1 cellular context compared by ENCODE assay signal in the genomic region with DNA sequence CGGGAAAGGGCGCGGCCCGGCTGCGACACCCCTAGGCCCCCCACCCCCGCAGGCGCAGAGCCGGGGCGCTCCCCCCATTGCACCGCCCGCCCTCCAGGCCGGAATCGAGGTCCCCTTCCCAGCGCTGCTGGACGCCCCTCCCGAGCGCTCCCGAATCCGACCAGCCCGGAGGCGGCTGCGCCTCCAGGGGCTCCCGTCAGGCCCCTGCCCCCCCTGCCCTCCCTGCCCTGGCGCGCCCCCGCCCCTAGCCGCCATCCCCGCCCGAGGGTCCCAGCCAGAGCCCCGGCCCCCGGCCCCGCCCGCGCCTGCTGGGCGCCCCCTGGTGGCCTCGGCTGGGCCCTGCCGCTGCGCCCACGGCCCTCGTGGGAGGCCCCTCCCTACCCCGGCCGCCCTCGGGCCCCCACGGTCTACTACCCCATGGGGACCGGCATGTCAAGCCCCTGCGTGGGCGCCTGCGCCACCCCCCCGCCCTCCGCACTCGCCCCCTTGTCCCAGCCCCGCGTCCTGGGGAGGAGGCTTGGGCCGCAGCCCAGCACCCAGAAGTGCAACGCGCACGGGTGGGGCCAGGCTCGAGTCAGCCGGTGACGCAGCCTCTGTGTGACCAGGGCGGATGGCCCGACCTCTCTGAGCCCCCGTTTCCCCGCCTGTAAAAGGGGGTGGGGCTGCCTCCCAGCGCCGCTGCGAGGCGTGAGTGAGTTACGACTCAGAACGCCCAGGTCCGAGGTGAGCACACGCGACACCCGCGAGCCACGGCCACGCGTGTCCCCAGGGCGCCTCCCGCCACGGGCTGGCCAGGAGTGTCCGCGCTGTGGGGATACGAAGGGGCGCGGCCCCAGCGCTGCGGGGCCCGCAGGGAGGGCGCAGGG.
TF ChIP-seq lines count a peak whose summit lies in the region.

No MANE protein-coding gene starts in this region.

TF ChIP-seq in HEK293, 187 proteins besides CTCF, POLR2A, EP300 and RAD21 (continued from another document and continues in another):
- TF ChIP-seq, protein P1, sequence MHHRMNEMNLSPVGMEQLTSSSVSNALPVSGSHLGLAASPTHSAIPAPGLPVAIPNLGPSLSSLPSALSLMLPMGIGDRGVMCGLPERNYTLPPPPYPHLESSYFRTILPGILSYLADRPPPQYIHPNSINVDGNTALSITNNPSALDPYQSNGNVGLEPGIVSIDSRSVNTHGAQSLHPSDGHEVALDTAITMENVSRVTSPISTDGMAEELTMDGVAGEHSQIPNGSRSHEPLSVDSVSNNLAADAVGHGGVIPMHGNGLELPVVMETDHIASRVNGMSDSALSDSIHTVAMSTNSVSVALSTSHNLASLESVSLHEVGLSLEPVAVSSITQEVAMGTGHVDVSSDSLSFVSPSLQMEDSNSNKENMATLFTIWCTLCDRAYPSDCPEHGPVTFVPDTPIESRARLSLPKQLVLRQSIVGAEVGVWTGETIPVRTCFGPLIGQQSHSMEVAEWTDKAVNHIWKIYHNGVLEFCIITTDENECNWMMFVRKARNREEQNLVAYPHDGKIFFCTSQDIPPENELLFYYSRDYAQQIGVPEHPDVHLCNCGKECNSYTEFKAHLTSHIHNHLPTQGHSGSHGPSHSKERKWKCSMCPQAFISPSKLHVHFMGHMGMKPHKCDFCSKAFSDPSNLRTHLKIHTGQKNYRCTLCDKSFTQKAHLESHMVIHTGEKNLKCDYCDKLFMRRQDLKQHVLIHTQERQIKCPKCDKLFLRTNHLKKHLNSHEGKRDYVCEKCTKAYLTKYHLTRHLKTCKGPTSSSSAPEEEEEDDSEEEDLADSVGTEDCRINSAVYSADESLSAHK (tag by site-specific recombination; IDR thresholded peaks at IDR 0.05), result no peak
- TF ChIP-seq ZSCAN4 (tag by site-specific recombination; IDR thresholded peaks at IDR 0.05) (no peak), ZXDB (tag by site-specific recombination; IDR thresholded peaks at IDR 0.05) (peak; percentile 80), KLF8 (tag by site-specific recombination; IDR thresholded peaks at IDR 0.05) (peak; percentile 72; the same call in 1 of the 2 replicates), ZNF341 (tag by site-specific recombination; IDR thresholded peaks at IDR 0.05; ENCODE audit: low read depth) (no peak), ZFP69B (tag by site-specific recombination; IDR thresholded peaks at IDR 0.05) (peak; percentile 71), WT1 (tag by site-specific recombination; IDR thresholded peaks at IDR 0.05) (no peak), ZNF394 (tag by site-specific recombination; IDR thresholded peaks at IDR 0.05; ENCODE audit: borderline replicate concordance) (no peak), KLF16 (tag by site-specific recombination; IDR thresholded peaks at IDR 0.05) (0 out of 2 replicates have a peak, but pooled peaks have one; percentile 29), SCRT1 (tag by site-specific recombination; IDR thresholded peaks at IDR 0.05; ENCODE audit: borderline replicate concordance) (no peak), KLF7 (tag by site-specific recombination; IDR thresholded peaks at IDR 0.05; ENCODE audit: borderline replicate concordance) (peak; percentile 51; the same call in 1 of the 2 replicates), ZNF623 (tag by site-specific recombination; IDR thresholded peaks at IDR 0.05) (no peak), ZNF423 (tag by site-specific recombination; IDR thresholded peaks at IDR 0.05) (no peak), ZNF112 (tag by site-specific recombination; IDR thresholded peaks at IDR 0.05) (no peak), ZNF19 (tag by site-specific recombination; IDR thresholded peaks at IDR 0.05; ENCODE audit: low read depth) (no peak), ZNF391 (tag by site-specific recombination; IDR thresholded peaks at IDR 0.05; ENCODE audit: borderline replicate concordance, low read depth) (no peak), KLF10 (tag by site-specific recombination; IDR thresholded peaks at IDR 0.05) (no peak), ZNF639 (tag by site-specific recombination; IDR thresholded peaks at IDR 0.05) (no peak), EGR2 (tag by site-specific recombination; IDR thresholded peaks at IDR 0.05; ENCODE audit: low read depth) (peak; percentile 70), SP2 (tag by site-specific recombination; IDR thresholded peaks at IDR 0.05) (peak; percentile 81), ZNF624 (tag by site-specific recombination; IDR thresholded peaks at IDR 0.05) (no peak), ZFP41 (tag by site-specific recombination; IDR thresholded peaks at IDR 0.05; ENCODE audit: borderline replicate concordance) (no peak), ZNF521 (tag by site-specific recombination; IDR thresholded peaks at IDR 0.05) (no peak), ZNF529 (tag by site-specific recombination; IDR thresholded peaks at IDR 0.05; ENCODE audit: insufficient replicate concordance) (no peak)
- TF ChIP-seq, protein P2, sequence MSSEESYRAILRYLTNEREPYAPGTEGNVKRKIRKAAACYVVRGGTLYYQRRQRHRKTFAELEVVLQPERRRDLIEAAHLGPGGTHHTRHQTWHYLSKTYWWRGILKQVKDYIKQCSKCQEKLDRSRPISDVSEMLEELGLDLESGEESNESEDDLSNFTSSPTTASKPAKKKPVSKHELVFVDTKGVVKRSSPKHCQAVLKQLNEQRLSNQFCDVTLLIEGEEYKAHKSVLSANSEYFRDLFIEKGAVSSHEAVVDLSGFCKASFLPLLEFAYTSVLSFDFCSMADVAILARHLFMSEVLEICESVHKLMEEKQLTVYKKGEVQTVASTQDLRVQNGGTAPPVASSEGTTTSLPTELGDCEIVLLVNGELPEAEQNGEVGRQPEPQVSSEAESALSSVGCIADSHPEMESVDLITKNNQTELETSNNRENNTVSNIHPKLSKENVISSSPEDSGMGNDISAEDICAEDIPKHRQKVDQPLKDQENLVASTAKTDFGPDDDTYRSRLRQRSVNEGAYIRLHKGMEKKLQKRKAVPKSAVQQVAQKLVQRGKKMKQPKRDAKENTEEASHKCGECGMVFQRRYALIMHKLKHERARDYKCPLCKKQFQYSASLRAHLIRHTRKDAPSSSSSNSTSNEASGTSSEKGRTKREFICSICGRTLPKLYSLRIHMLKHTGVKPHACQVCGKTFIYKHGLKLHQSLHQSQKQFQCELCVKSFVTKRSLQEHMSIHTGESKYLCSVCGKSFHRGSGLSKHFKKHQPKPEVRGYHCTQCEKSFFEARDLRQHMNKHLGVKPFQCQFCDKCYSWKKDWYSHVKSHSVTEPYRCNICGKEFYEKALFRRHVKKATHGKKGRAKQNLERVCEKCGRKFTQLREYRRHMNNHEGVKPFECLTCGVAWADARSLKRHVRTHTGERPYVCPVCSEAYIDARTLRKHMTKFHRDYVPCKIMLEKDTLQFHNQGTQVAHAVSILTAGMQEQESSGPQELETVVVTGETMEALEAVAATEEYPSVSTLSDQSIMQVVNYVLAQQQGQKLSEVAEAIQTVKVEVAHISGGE (tag by site-specific recombination; conservative IDR thresholded peaks at IDR 0.05; ENCODE audit: low read depth), result no peak
- TF ChIP-seq, protein P3, sequence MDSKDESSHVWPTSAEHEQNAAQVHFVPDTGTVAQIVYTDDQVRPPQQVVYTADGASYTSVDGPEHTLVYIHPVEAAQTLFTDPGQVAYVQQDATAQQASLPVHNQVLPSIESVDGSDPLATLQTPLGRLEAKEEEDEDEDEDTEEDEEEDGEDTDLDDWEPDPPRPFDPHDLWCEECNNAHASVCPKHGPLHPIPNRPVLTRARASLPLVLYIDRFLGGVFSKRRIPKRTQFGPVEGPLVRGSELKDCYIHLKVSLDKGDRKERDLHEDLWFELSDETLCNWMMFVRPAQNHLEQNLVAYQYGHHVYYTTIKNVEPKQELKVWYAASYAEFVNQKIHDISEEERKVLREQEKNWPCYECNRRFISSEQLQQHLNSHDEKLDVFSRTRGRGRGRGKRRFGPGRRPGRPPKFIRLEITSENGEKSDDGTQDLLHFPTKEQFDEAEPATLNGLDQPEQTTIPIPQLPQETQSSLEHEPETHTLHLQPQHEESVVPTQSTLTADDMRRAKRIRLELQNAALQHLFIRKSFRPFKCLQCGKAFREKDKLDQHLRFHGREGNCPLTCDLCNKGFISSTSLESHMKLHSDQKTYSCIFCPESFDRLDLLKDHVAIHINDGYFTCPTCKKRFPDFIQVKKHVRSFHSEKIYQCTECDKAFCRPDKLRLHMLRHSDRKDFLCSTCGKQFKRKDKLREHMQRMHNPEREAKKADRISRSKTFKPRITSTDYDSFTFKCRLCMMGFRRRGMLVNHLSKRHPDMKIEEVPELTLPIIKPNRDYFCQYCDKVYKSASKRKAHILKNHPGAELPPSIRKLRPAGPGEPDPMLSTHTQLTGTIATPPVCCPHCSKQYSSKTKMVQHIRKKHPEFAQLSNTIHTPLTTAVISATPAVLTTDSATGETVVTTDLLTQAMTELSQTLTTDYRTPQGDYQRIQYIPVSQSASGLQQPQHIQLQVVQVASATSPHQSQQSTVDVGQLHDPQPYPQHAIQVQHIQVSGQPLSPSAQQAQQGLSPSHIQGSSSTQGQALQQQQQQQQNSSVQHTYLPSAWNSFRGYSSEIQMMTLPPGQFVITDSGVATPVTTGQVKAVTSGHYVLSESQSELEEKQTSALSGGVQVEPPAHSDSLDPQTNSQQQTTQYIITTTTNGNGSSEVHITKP (tag by site-specific recombination; IDR thresholded peaks at IDR 0.05), result no peak
- TF ChIP-seq, protein P4, sequence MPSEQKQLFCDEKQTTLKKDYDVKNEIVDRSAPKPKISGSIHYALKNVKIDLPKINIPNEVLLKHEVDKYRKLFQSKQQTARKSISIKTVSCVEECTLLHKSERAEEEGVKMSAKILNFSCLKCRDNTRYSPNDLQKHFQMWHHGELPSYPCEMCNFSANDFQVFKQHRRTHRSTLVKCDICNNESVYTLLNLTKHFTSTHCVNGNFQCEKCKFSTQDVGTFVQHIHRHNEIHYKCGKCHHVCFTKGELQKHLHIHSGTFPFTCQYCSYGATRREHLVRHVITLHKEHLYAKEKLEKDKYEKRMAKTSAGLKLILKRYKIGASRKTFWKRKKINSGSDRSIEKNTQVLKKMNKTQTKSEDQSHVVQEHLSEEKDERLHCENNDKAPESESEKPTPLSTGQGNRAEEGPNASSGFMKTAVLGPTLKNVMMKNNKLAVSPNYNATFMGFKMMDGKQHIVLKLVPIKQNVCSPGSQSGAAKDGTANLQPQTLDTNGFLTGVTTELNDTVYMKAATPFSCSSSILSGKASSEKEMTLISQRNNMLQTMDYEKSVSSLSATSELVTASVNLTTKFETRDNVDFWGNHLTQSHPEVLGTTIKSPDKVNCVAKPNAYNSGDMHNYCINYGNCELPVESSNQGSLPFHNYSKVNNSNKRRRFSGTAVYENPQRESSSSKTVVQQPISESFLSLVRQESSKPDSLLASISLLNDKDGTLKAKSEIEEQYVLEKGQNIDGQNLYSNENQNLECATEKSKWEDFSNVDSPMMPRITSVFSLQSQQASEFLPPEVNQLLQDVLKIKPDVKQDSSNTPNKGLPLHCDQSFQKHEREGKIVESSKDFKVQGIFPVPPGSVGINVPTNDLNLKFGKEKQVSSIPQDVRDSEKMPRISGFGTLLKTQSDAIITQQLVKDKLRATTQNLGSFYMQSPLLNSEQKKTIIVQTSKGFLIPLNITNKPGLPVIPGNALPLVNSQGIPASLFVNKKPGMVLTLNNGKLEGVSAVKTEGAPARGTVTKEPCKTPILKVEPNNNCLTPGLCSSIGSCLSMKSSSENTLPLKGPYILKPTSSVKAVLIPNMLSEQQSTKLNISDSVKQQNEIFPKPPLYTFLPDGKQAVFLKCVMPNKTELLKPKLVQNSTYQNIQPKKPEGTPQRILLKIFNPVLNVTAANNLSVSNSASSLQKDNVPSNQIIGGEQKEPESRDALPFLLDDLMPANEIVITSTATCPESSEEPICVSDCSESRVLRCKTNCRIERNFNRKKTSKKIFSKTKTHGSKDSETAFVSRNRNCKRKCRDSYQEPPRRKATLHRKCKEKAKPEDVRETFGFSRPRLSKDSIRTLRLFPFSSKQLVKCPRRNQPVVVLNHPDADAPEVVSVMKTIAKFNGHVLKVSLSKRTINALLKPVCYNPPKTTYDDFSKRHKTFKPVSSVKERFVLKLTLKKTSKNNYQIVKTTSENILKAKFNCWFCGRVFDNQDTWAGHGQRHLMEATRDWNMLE (tag by site-specific recombination; conservative IDR thresholded peaks at IDR 0.05; ENCODE audit: low read depth), result no peak
- TF ChIP-seq, protein P5, sequence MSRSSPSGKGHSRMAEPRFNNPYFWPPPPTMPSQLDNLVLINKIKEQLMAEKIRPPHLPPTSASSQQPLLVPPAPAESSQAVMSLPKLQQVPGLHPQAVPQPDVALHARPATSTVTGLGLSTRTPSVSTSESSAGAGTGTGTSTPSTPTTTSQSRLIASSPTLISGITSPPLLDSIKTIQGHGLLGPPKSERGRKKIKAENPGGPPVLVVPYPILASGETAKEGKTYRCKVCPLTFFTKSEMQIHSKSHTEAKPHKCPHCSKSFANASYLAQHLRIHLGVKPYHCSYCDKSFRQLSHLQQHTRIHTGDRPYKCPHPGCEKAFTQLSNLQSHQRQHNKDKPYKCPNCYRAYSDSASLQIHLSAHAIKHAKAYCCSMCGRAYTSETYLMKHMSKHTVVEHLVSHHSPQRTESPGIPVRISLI (tag by site-specific recombination; IDR thresholded peaks at IDR 0.05), result no peak
- TF ChIP-seq, protein P6, sequence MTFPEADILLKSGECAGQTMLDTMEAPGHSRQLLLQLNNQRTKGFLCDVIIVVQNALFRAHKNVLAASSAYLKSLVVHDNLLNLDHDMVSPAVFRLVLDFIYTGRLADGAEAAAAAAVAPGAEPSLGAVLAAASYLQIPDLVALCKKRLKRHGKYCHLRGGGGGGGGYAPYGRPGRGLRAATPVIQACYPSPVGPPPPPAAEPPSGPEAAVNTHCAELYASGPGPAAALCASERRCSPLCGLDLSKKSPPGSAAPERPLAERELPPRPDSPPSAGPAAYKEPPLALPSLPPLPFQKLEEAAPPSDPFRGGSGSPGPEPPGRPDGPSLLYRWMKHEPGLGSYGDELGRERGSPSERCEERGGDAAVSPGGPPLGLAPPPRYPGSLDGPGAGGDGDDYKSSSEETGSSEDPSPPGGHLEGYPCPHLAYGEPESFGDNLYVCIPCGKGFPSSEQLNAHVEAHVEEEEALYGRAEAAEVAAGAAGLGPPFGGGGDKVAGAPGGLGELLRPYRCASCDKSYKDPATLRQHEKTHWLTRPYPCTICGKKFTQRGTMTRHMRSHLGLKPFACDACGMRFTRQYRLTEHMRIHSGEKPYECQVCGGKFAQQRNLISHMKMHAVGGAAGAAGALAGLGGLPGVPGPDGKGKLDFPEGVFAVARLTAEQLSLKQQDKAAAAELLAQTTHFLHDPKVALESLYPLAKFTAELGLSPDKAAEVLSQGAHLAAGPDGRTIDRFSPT (tag by site-specific recombination; IDR thresholded peaks at IDR 0.05), result no peak
